In genomic region chr2:159968282-159968900, GRCh38 we compare ENCODE assay signal across 8 cellular contexts.
DNase-seq lines count a peak whose midpoint lies in the region; ATAC-seq and TF ChIP-seq lines count a peak whose summit lies in the region.

No MANE protein-coding gene starts in this region.

- no peaks in the 10 kb centered on the region for H3K9me3 ChIP-seq in thyroid gland

- TF ChIP-seq CTCF in thyroid gland (IDR thresholded peaks at IDR 0.05), result peak in 4 of 6 experiments; percentile 31 to 47 (median 35)

- POLR2A ChIA-PET in HEK293T (lab: Yijun Ruan, JAX), result no interaction called here

- ATAC-seq in Right ventricle myocardium inferior, result peak; percentile 34
- ATAC-seq in GM19035 (IDR thresholded peaks at IDR 0.05; ENCODE audit: unreplicated experiment), result no peak

- peaks cover 0 to 15% of the 10 kb centered on the region in 2 donors for H3K36me3 ChIP-seq in thyroid gland

- H3K27me3 ChIP-seq in thyroid gland, result no peaks in the 10 kb centered on the region

- TF ChIP-seq POLR2A in thyroid gland (IDR thresholded peaks at IDR 0.05), result no peak

- no peaks in the 10 kb centered on the region for H3K4me1 ChIP-seq in thyroid gland

- CTCF ChIA-PET in HEK293T (lab: Yijun Ruan, JAX), result interaction anchor here (1.1 to 1.2 kb wide), 2 partner anchors 14 to 254 kb away, joined by 3 read pairs; no protein-coding TSS in a partner anchor

- 16 to 18% methylated on average over 2 of the region's 2 CpGs for WGBS in thyroid gland, 2 donors

- H3K4me3 ChIP-seq in thyroid gland (replicated peaks in 1 of 3), result no peak overlapping the region

- DNase-seq in Right ventricle myocardium inferior (ENCODE audit: missing footprints) (no peak), cardiac septum (ENCODE audit: low spot score) (no peak), HEK293T (ENCODE audit: extremely low spot score) (peak; percentile 62), NCI-H2107 treated with DMSO at 0.1 percent for 48 hours (lab: John Stamatoyannopoulos, UW; ENCODE audit: unreplicated experiment) (peak; percentile 46), amniotic epithelial cell (ENCODE audit: low read depth) (peak; percentile 55), iPS DF 19.7 (ENCODE audit: low read depth, low spot score) (peak; percentile 25), thyroid gland (peak in 1 of 2 donors; percentile 14)

- peak overlapping the region in 1 of 3 donors; percentile 2 for H3K27ac ChIP-seq in thyroid gland

- intact Hi-C loops in Right ventricle myocardium inferior (cut with DNase I), result loop anchor here (5.0 kb wide), 1 partner anchor 161 kb away; no protein-coding TSS in a partner anchor
- intact Hi-C loops in cardiac septum (cut with DNase I), result loop anchor here (5.0 kb wide), 1 partner anchor 161 kb away; no protein-coding TSS in a partner anchor
- intact Hi-C loops in thyroid gland (cut with DNase I), result no loop called here

TF ChIP-seq in HEK293T, 16 proteins besides CTCF, POLR2A, EP300 and RAD21:
- TF ChIP-seq ZNF384 (IDR thresholded peaks at IDR 0.05) (0 out of 2 replicates have a peak, but pooled peaks have one; percentile 34), FOXK2 (IDR thresholded peaks at IDR 0.05) (no peak), SP1 (IDR thresholded peaks at IDR 0.05) (no peak), NFRKB (IDR thresholded peaks at IDR 0.05) (no peak)

Comparison
In these comparisons a context has a peak if more than half of its experiments do, and no peak if none do; other contexts are left out.
1. DNase-seq: peak in HEK293T (single experiment), NCI-H2107 treated with DMSO at 0.1 percent for 48 hours (single experiment), amniotic epithelial cell (single experiment) and iPS DF 19.7 (single experiment); none in Right ventricle myocardium inferior (single experiment) and cardiac septum (single experiment).